Comparison of ENCODE assay signal across 15 cellular contexts in the genomic region with DNA sequence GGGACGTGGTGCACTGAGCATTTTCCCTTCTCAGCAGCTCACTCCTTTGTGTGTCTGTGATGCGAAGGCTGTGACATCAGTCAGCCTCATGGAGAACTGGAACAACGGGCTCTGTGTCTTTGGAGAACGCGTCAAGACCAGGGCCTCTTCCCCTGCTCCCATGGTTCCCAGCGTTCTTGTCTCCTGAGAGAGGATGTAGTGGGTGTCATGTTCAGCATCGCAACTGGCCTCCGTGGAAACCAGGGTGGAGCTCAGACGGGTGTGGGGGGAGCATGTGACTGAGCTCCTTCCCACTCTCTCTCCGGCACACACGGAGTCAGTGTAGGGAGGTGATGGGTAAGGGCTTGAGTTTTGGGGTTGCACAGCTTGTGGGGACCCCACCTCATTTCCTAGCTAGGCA. TPM values are rescaled to one million over a fixed set of nuclear protein-coding genes. Genes with fewer than 3 reads are reported as not detected.
DNase-seq lines count a peak whose midpoint lies in the region; ATAC-seq and TF ChIP-seq lines count a peak whose summit lies in the region.
"Had no signal": no experiment of that assay in that cellular context is flagged by ENCODE, and none has a peak within 500 bp of the region (broad histone marks: within the 10 kb centered on the region; RNA-seq: fewer than 3 reads in every experiment).

No MANE protein-coding gene starts in this region.

- 63 to 74% methylated on average over 4 to 5 of the region's 11 CpGs for WGBS in gastroesophageal sphincter (ENCODE audit: low coverage in 1 of 2), 2 donors

- TF ChIP-seq CTCF in RWPE1 (conservative IDR thresholded peaks at IDR 0.05; ENCODE audit: low read depth) (no peak), gastroesophageal sphincter (IDR thresholded peaks at IDR 0.05) (no peak)

- CTCF ChIA-PET in RWPE1 (lab: Yijun Ruan, JAX) = no interaction called here

- H3K27me3 ChIP-seq in gastroesophageal sphincter = no peaks in the 10 kb centered on the region

- no peaks in the 10 kb centered on the region for H3K36me3 ChIP-seq in gastroesophageal sphincter

- H3K27ac ChIP-seq in RWPE1 = peak overlapping the region; percentile 14; the same call in 1 of the 2 replicates
- H3K27ac ChIP-seq in gastroesophageal sphincter = no peak overlapping the region
- H3K27ac ChIP-seq: 22Rv1 had no signal

- H3K4me1 ChIP-seq in gastroesophageal sphincter = no peaks in the 10 kb centered on the region

- ATAC-seq in gastroesophageal sphincter = no peak
- no peak for ATAC-seq in GM18520 (IDR thresholded peaks at IDR 0.05; ENCODE audit: unreplicated experiment)
- ATAC-seq: activated T-helper 17 cell treated with anti-CD3 and anti-CD28 coated beads, Interleukin-2, amount 50 U/mL, for 72 hours had no signal

- no peak for TF ChIP-seq RAD21 in Ishikawa (IDR thresholded peaks at IDR 0.05; ENCODE audit: low read depth)

- no peak overlapping the region for H3K4me3 ChIP-seq in gastroesophageal sphincter

- H3K9me3 ChIP-seq in gastroesophageal sphincter = no peaks in the 10 kb centered on the region

- TF ChIP-seq EP300 in Ishikawa (IDR thresholded peaks at IDR 0.05; ENCODE audit: borderline replicate concordance) (no peak), gastroesophageal sphincter (IDR thresholded peaks at IDR 0.05) (no peak)

- no peak for TF ChIP-seq POLR2A in gastroesophageal sphincter (IDR thresholded peaks at IDR 0.05)

- DNase-seq in DMS 273 (lab: John Stamatoyannopoulos, UW; ENCODE audit: unreplicated experiment) (peak; percentile 30), DMS 273 treated with DMSO at 0.1 percent for 48 hours (lab: John Stamatoyannopoulos, UW) (no peak), RWPE1 (ENCODE audit: low spot score) (no peak), nucleus accumbens (lab: John Stamatoyannopoulos, UW) (peak in 44 of 56 donors; percentile 12 to 89 (median 54)), SKM-1 (lab: John Stamatoyannopoulos, UW; ENCODE audit: unreplicated experiment) (no peak)
- DNase-seq: aorta, HFFc6, MV-4-11, OCI-M1, T-helper 9 cell had no signal

- POLR2A ChIA-PET in RWPE1 (lab: Yijun Ruan, JAX; ENCODE audit: low non-redundant PET) = no interaction called here

TF ChIP-seq in Ishikawa, 13 proteins besides CTCF, POLR2A, EP300 and RAD21:
- TF ChIP-seq, protein P1, sequence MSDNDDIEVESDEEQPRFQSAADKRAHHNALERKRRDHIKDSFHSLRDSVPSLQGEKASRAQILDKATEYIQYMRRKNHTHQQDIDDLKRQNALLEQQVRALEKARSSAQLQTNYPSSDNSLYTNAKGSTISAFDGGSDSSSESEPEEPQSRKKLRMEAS (IDR thresholded peaks at IDR 0.05) = 0 out of 2 replicates have a peak, but pooled peaks have one; percentile 12
- no peak for TF ChIP-seq NFIC (IDR thresholded peaks at IDR 0.05)
- TF ChIP-seq, protein P2, sequence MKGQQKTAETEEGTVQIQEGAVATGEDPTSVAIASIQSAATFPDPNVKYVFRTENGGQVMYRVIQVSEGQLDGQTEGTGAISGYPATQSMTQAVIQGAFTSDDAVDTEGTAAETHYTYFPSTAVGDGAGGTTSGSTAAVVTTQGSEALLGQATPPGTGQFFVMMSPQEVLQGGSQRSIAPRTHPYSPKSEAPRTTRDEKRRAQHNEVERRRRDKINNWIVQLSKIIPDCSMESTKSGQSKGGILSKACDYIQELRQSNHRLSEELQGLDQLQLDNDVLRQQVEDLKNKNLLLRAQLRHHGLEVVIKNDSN (IDR thresholded peaks at IDR 0.05) = no peak
- TF ChIP-seq EGR1 (IDR thresholded peaks at IDR 0.05) = no peak
- TF ChIP-seq ZBTB7A (IDR thresholded peaks at IDR 0.05; ENCODE audit: low read depth) = no peak

RNA-seq across cellular contexts. Expression of a gene that starts 59.7 kb away (rescaled TPM):
- total RNA-seq in gastroesophageal sphincter = 10 to 100 TPM; 15.8 to 21.3 (median 17.3) TPM

Comparison
In these comparisons a context has a peak if more than half of its experiments do, and no peak if none do; other contexts are left out.
1. DNase-seq: peak in DMS 273 (single experiment) and nucleus accumbens (44 of 56); none in DMS 273 treated with DMSO at 0.1 percent for 48 hours (single experiment), RWPE1 (single experiment) and SKM-1 (single experiment).